10 cellular contexts compared by ENCODE assay signal in genomic region chr16:89200124-89200849, GRCh38. TPM values are rescaled to one million over a fixed set of nuclear protein-coding genes. Genes with fewer than 3 reads are reported as not detected.
A peak's percentile ranks its signal among the peaks of the same experiment; 100 is the strongest.
DNase-seq lines count a peak whose midpoint lies in the region; TF ChIP-seq lines count a peak whose summit lies in the region.
"Had no signal": no experiment of that assay in that cellular context is flagged by ENCODE, and none has a peak within 500 bp of the region (broad histone marks: within the 10 kb centered on the region; RNA-seq: fewer than 3 reads in every experiment).

SLC22A31 (minus strand) TSS chr16:89200537; CDS start chr16:89200501, 36 bp downstream.

- H3K27me3 Mint-ChIP-seq in MCF 10A (ENCODE audit: insufficient read depth, unreplicated experiment) (peaks cover 16% of the 10 kb centered on the region), immature natural killer cell (ENCODE audit: low read depth in 3 of 3) (peaks cover 7 to 20% (median 12%) of the 10 kb centered on the region in 3 donors), type B pancreatic cell (peaks cover 46% of the 10 kb centered on the region)

- intact Hi-C loops in breast epithelium (cut with DNase I; ENCODE audit: low total_unique reads), result no loop called here
- intact Hi-C loops in MCF 10A (cut with micrococcal nuclease), result no loop called here

- H3K36me3 ChIP-seq in breast epithelium, result no peaks in the 10 kb centered on the region
- H3K36me3 ChIP-seq in WERI-Rb-1, result no peaks in the 10 kb centered on the region

- CTCF ChIA-PET in MCF 10A (lab: Yijun Ruan, JAX), result interaction anchor here (0.5 kb wide), 1 partner anchor 91 kb away, joined by 3 read pairs; no protein-coding TSS in a partner anchor

- H3K36me3 Mint-ChIP-seq in MCF 10A (ENCODE audit: insufficient read depth, unreplicated experiment) (peaks cover 4% of the 10 kb centered on the region), immature natural killer cell (no peaks in the 10 kb centered on the region), type B pancreatic cell (no peaks in the 10 kb centered on the region)

- H3K4me3 Mint-ChIP-seq in MCF 10A (ENCODE audit: unreplicated experiment) (no peak within 1 kb of the TSS), immature natural killer cell (peak within 1 kb of the TSS in 4 of 5 donors; percentile 23 to 59 (median 37)), type B pancreatic cell (peak within 1 kb of the TSS; percentile 69)

- no peak for TF ChIP-seq POLR2A in breast epithelium (IDR thresholded peaks at IDR 0.05)

- DNase-seq in breast epithelium (ENCODE audit: low spot score in 2 of 2), result no peak
- DNase-seq in MCF 10A (ENCODE audit: unreplicated experiment), result no peak
- DNase-seq in WERI-Rb-1, result no peak
- no peak for DNase-seq in immature natural killer cell
- DNase-seq in type B pancreatic cell (ENCODE audit: extremely low spot score, unreplicated experiment), result no peak
- no peak for DNase-seq in kidney tubule cell (ENCODE audit: low spot score)
- DNase-seq in NAMALWA (ENCODE audit: low spot score), result no peak
- no peak for DNase-seq in glomerular visceral epithelial cell (ENCODE audit: extremely low spot score)
- DNase-seq: GDM1 had no signal

- no TSS peak for BruUV-seq in MCF 10A (replicated peaks; lab: Mats Ljungman, UMichigan)

- H3K27me3 ChIP-seq in breast epithelium, result peaks cover 6 to 48% of the 10 kb centered on the region in 2 donors
- H3K27me3 ChIP-seq in WERI-Rb-1 (ENCODE audit: insufficient read depth, low read depth, severe bottlenecking), result no peaks in the 10 kb centered on the region

- no peak within 1 kb of the TSS for H3K27ac Mint-ChIP-seq in MCF 10A (ENCODE audit: low read depth, unreplicated experiment)
- no peak within 1 kb of the TSS for H3K27ac Mint-ChIP-seq in immature natural killer cell
- H3K27ac Mint-ChIP-seq in type B pancreatic cell, result no peak within 1 kb of the TSS

- POLR2A ChIA-PET in MCF 10A (lab: Yijun Ruan, JAX), result no interaction called here

- H3K27ac ChIP-seq in breast epithelium (no peak within 1 kb of the TSS), WERI-Rb-1 (no peak within 1 kb of the TSS)

- H3K4me3 ChIP-seq in breast epithelium (peak within 1 kb of the TSS in 2 of 3 donors; percentile 45 to 68), WERI-Rb-1 (ENCODE audit: low read depth, low read length) (peak within 1 kb of the TSS; percentile 37)

- TF ChIP-seq CTCF in breast epithelium (IDR thresholded peaks at IDR 0.05), result no peak
- no peak for TF ChIP-seq CTCF in MCF 10A (IDR thresholded peaks at IDR 0.05; ENCODE audit: unreplicated experiment)
- TF ChIP-seq CTCF in WERI-Rb-1 (IDR thresholded peaks at IDR 0.05; ENCODE audit: low read depth, low read length), result no peak
- TF ChIP-seq CTCF in type B pancreatic cell (conservative IDR thresholded peaks at IDR 0.05), result no peak

- peaks cover 0 to 9% of the 10 kb centered on the region in 2 donors for H3K4me1 ChIP-seq in breast epithelium

- no peaks in the 10 kb centered on the region for H3K4me1 Mint-ChIP-seq in MCF 10A (ENCODE audit: insufficient read depth, unreplicated experiment)
- peaks cover 15 to 18% of the 10 kb centered on the region in 2 donors for H3K4me1 Mint-ChIP-seq in immature natural killer cell
- no peaks in the 10 kb centered on the region for H3K4me1 Mint-ChIP-seq in type B pancreatic cell (ENCODE audit: unreplicated experiment)

- H3K9me3 ChIP-seq in breast epithelium (no peaks in the 10 kb centered on the region), WERI-Rb-1 (ENCODE audit: severe bottlenecking) (no peaks in the 10 kb centered on the region)

- H3K9me3 Mint-ChIP-seq in MCF 10A (ENCODE audit: unreplicated experiment) (no peaks in the 10 kb centered on the region), immature natural killer cell (peaks cover 0 to 6% (median 0%) of the 10 kb centered on the region in 6 donors), type B pancreatic cell (peaks cover 7% of the 10 kb centered on the region)

RNA-seq across cellular contexts. Expression of gene SLC22A31, which starts in this region (rescaled TPM):
- total RNA-seq in breast epithelium, result not detected
- not detected in 2 replicates for total RNA-seq in MCF 10A (2022)
- polyA plus RNA-seq in immature natural killer cell, result not detected
- total RNA-seq in type B pancreatic cell (ENCODE audit: low replicate concordance), result 2.9 and 5.3 TPM in 2 replicates
- total RNA-seq: activated CD8-positive, alpha-beta memory T cell treated with anti-CD3 and anti-CD28 coated beads for 36 hours had no signal
